In the genomic region with DNA sequence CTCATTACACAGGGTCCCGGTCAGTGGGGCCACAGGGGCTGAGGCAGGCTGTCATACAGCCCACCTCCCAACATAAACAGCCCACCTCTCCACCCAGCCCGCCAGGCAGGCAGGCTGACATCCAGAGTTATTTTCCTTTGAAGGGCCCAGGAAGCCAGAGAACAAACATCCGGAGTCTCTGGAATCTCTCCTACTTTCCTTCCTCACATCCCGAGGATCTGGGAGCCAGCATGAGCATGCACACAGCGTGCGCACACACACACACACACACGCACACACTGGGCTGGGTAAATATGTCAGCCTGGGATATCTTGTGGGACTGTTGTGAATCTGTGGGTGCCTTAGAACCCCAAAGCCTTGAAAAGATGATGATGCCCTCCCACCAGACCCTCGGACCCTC, we compare ENCODE assay signal across 1 cellular context.
TF ChIP-seq lines count a peak whose summit lies in the region.

No MANE protein-coding gene starts in this region.

TF ChIP-seq in IMR-90, 13 proteins besides CTCF, POLR2A, EP300 and RAD21:
- TF ChIP-seq MAZ (IDR thresholded peaks at IDR 0.05; ENCODE audit: borderline replicate concordance, low read depth, low read length) (no peak), MAFK (IDR thresholded peaks at IDR 0.05; ENCODE audit: low read depth, low read length) (no peak), BHLHE40 (IDR thresholded peaks at IDR 0.05; ENCODE audit: low read depth, low read length) (no peak), SMC3 (IDR thresholded peaks at IDR 0.05; ENCODE audit: low read depth, low read length) (no peak), CHD1 (IDR thresholded peaks at IDR 0.05; ENCODE audit: low read depth, low read length) (no peak), FOS (IDR thresholded peaks at IDR 0.05; ENCODE audit: low read depth, low read length) (no peak), MXI1 (IDR thresholded peaks at IDR 0.05; ENCODE audit: borderline replicate concordance, low read depth, low read length) (no peak), CEBPB (IDR thresholded peaks at IDR 0.05; ENCODE audit: low read depth, low read length) (no peak), NFE2L2 (IDR thresholded peaks at IDR 0.05; ENCODE audit: low read depth, low read length) (no peak), RFX5 (IDR thresholded peaks at IDR 0.05; ENCODE audit: low read depth, low read length) (no peak), RCOR1 (IDR thresholded peaks at IDR 0.05; ENCODE audit: insufficient replicate concordance, low read length) (no peak), USF2 (IDR thresholded peaks at IDR 0.05; ENCODE audit: low read depth, low read length) (no peak)
- TF ChIP-seq, protein P1, sequence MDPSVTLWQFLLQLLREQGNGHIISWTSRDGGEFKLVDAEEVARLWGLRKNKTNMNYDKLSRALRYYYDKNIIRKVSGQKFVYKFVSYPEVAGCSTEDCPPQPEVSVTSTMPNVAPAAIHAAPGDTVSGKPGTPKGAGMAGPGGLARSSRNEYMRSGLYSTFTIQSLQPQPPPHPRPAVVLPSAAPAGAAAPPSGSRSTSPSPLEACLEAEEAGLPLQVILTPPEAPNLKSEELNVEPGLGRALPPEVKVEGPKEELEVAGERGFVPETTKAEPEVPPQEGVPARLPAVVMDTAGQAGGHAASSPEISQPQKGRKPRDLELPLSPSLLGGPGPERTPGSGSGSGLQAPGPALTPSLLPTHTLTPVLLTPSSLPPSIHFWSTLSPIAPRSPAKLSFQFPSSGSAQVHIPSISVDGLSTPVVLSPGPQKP (IDR thresholded peaks at IDR 0.05; ENCODE audit: borderline replicate concordance, low read depth, low read length) = no peak
